ENCODE assay signal across 8 cellular contexts in the genomic region with DNA sequence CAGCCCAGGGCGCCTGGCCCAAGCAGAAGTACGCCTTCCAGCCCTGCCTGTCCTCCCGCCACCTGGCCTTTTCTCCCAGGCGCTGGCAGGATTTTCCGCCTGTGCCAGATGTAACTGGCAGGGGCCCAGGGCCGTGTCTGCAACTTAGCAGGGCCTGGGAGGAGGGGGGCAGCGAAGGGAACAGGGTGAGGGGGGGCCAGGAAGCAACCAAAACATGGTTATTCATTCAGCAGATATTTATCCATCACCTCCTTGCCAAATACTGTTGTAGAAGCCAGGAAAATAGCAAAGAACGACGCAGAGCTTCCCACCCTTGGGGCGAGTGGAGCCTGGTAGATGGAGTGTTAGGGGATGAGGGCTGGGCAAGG.
A peak's percentile ranks its signal among the peaks of the same experiment; 100 is the strongest.
DNase-seq lines count a peak whose midpoint lies in the region; ATAC-seq lines count a peak whose summit lies in the region.

No MANE protein-coding gene starts in this region.

- H3K9ac ChIP-seq in stomach smooth muscle (ENCODE audit: low read length in 2 of 2), result peak overlapping the region; percentile 60 to 62

- no peaks in the 10 kb centered on the region for H3K27me3 ChIP-seq in stomach smooth muscle (ENCODE audit: control insufficient read depth in 1 of 2, insufficient read depth in 2 of 2, low read length in 2 of 2)

- DNase-seq in NCI-H1092 treated with DMSO at 0.1 percent for 48 hours (lab: John Stamatoyannopoulos, UW) (peak; percentile 96), anterior cingulate cortex (lab: John Stamatoyannopoulos, UW) (peak in 56 of 58 donors; percentile 8 to 75 (median 52)), hypothalamus (lab: John Stamatoyannopoulos, UW) (peak in 46 of 51 donors; percentile 6 to 81 (median 58)), cerebellar nuclear complex (lab: John Stamatoyannopoulos, UW) (no peak), HK-2 (ENCODE audit: unreplicated experiment) (no peak), HuH-7 (ENCODE audit: low spot score) (no peak)

- peak overlapping the region; percentile 89 for H3K27ac ChIP-seq in stomach smooth muscle (ENCODE audit: low read length)

- H3K9me3 ChIP-seq in stomach smooth muscle (ENCODE audit: control insufficient read depth in 2 of 2, low read length in 2 of 2), result no peaks in the 10 kb centered on the region

- ATAC-seq in GM21723 (IDR thresholded peaks at IDR 0.05; ENCODE audit: unreplicated experiment), result no peak

- H3K4me1 ChIP-seq in stomach smooth muscle (ENCODE audit: control insufficient read depth, insufficient read depth, low read length), result peaks cover 20% of the 10 kb centered on the region

- H3K36me3 ChIP-seq in stomach smooth muscle (ENCODE audit: control insufficient read depth in 2 of 2, insufficient read depth in 2 of 2, low read length in 2 of 2), result no peaks in the 10 kb centered on the region

- peak overlapping the region in 1 of 2 donors; percentile 71 for H3K4me3 ChIP-seq in stomach smooth muscle (ENCODE audit: low read length in 2 of 2)

Comparison
In these comparisons a context has a peak if more than half of its experiments do, and no peak if none do; other contexts are left out.
1. DNase-seq: peak in NCI-H1092 treated with DMSO at 0.1 percent for 48 hours (single experiment), anterior cingulate cortex (56 of 58) and hypothalamus (46 of 51); none in cerebellar nuclear complex (0 of 2), HK-2 (single experiment) and HuH-7 (single experiment).